In the genomic region with DNA sequence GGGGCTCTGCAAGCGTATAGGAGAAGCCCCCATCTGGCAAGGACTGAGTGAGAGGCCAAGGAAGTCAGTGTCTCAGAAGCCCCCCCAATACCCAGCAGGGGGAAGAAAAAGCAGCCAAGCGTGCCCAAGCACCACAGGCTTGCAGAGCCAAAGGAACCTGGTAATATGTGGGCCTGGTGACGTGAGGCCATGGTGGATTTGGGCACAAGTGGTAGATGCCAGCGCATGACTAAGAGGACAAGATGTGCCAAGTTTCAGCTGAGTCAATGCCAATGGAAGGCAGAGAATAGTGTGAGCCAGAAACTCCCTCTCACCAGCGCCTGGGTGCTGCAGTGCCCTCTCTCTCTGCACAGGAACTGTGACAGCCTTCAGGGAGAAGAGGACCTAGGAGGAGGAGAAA, we compare ENCODE assay signal across 12 cellular contexts.
DNase-seq lines count a peak whose midpoint lies in the region; TF ChIP-seq lines count a peak whose summit lies in the region.
"Had no signal": no experiment of that assay in that cellular context is flagged by ENCODE, and none has a peak within 500 bp of the region (broad histone marks: within the 10 kb centered on the region; RNA-seq: fewer than 3 reads in every experiment).

No MANE protein-coding gene starts in this region.

- H3K4me3 Mint-ChIP-seq in endothelial cell (ENCODE audit: unreplicated experiment): no peak overlapping the region
- H3K4me3 Mint-ChIP-seq: dendritic cell treated with granulocyte-macrophage colony-stimulating factor and Interleukin-4, amounts not matched to agents 40 ng/mL and 50 ng/mL, for 4 days had no signal

- H3K36me3 Mint-ChIP-seq in endothelial cell (ENCODE audit: low read depth, unreplicated experiment): peaks cover 12% of the 10 kb centered on the region

- H3K9me3 ChIP-seq in right atrium auricular region (peaks cover 0 to 9% of the 10 kb centered on the region in 2 donors), skeletal muscle satellite cell (replicated peaks; ENCODE audit: low read length) (no peaks in the 10 kb centered on the region)

- H3K4me3 ChIP-seq in right atrium auricular region: no peak overlapping the region
- H3K4me3 ChIP-seq in skeletal muscle satellite cell (ENCODE audit: low read length): no peak overlapping the region

- no peak overlapping the region for H3K9ac ChIP-seq in skeletal muscle satellite cell (ENCODE audit: low read depth, low read length)

- H3K27ac Mint-ChIP-seq in endothelial cell (ENCODE audit: unreplicated experiment): no peak overlapping the region
- H3K27ac Mint-ChIP-seq: dendritic cell treated with granulocyte-macrophage colony-stimulating factor and Interleukin-4, amounts not matched to agents 40 ng/mL and 50 ng/mL, for 4 days had no signal

- H3K4me1 ChIP-seq in right atrium auricular region: no peaks in the 10 kb centered on the region
- H3K4me1 ChIP-seq in skeletal muscle satellite cell (ENCODE audit: control insufficient read depth, insufficient read depth, low read length): peaks cover 15% of the 10 kb centered on the region

- no peaks in the 10 kb centered on the region for H3K9me3 Mint-ChIP-seq in endothelial cell (ENCODE audit: unreplicated experiment)

- no peak for TF ChIP-seq CTCF in right atrium auricular region (IDR thresholded peaks at IDR 0.05)
- TF ChIP-seq CTCF in endothelial cell (IDR thresholded peaks at IDR 0.05; ENCODE audit: unreplicated experiment): no peak

- no peaks in the 10 kb centered on the region for H3K4me1 Mint-ChIP-seq in endothelial cell (ENCODE audit: unreplicated experiment)

- H3K27me3 ChIP-seq in right atrium auricular region (no peaks in the 10 kb centered on the region), skeletal muscle satellite cell (ENCODE audit: control insufficient read depth, insufficient read depth, low read length) (no peaks in the 10 kb centered on the region)

- DNase-seq in GOT3 (lab: John Stamatoyannopoulos, UW): peak; percentile 14
- DNase-seq in anterior cingulate cortex (lab: John Stamatoyannopoulos, UW): peak in 55 of 58 donors; percentile 4 to 85 (median 51)
- peak; percentile 59 for DNase-seq in right atrium auricular region (ENCODE audit: low spot score)
- no peak for DNase-seq in endothelial cell (ENCODE audit: low spot score)
- no peak for DNase-seq in activated T-cell treated with anti-CD3 and anti-CD28 coated beads, Interleukin-2, amount 50 U/mL, for 48 hours
- no peak for DNase-seq in activated CD4-positive, alpha-beta T cell treated with anti-CD3 and anti-CD28 coated beads, Interleukin-2, amount 50 U/mL, for 1 hour
- DNase-seq in stimulated activated CD8-positive, alpha-beta memory T cell treated with anti-CD3 and anti-CD28 coated beads, Interleukin-4, amount 100 ng/mL, for 48 hours: no peak
- DNase-seq: NCI-H2081, SW 1271 had no signal

- H3K27ac ChIP-seq in right atrium auricular region: no peak overlapping the region
- H3K27ac ChIP-seq: HL-60 had no signal

- no peaks in the 10 kb centered on the region for H3K27me3 Mint-ChIP-seq in endothelial cell (ENCODE audit: unreplicated experiment)

- no peaks in the 10 kb centered on the region for H3K36me3 ChIP-seq in right atrium auricular region
- H3K36me3 ChIP-seq in skeletal muscle satellite cell (ENCODE audit: insufficient read depth, low read length): no peaks in the 10 kb centered on the region

- peak overlapping the region; percentile 50 for H3K4me2 ChIP-seq in skeletal muscle satellite cell (ENCODE audit: low read length)

Comparison
In these comparisons a context has a peak if more than half of its experiments do, and no peak if none do; other contexts are left out.
1. DNase-seq: peak in GOT3 (single experiment), anterior cingulate cortex (55 of 58) and right atrium auricular region (single experiment); none in endothelial cell (single experiment), activated T-cell treated with anti-CD3 and anti-CD28 coated beads, Interleukin-2, amount 50 U/mL, for 48 hours (0 of 2), activated CD4-positive, alpha-beta T cell treated with anti-CD3 and anti-CD28 coated beads, Interleukin-2, amount 50 U/mL, for 1 hour (single experiment) and stimulated activated CD8-positive, alpha-beta memory T cell treated with anti-CD3 and anti-CD28 coated beads, Interleukin-4, amount 100 ng/mL, for 48 hours (single experiment).